20 cellular contexts compared by ENCODE assay signal in genomic region chr1:197321821-197322220, GRCh38. TPM values are rescaled to one million over a fixed set of nuclear protein-coding genes. Genes with fewer than 3 reads are reported as not detected.
A peak's percentile ranks its signal among the peaks of the same experiment; 100 is the strongest.
DNase-seq lines count a peak whose midpoint lies in the region; ATAC-seq and TF ChIP-seq lines count a peak whose summit lies in the region.
"Had no signal": no experiment of that assay in that cellular context is flagged by ENCODE, and none has a peak within 500 bp of the region (broad histone marks: within the 10 kb centered on the region; RNA-seq: fewer than 3 reads in every experiment).

No MANE protein-coding gene starts in this region.

- H3K4me1 Mint-ChIP-seq in osteocyte (ENCODE audit: unreplicated experiment), result peaks cover 15% of the 10 kb centered on the region
- no peaks in the 10 kb centered on the region for H3K4me1 Mint-ChIP-seq in glutamatergic neuron (ENCODE audit: low read depth, unreplicated experiment)

- intact Hi-C loops in PC-3 (cut with micrococcal nuclease), result no loop called here

- H3K4me3 Mint-ChIP-seq in osteocyte (ENCODE audit: unreplicated experiment) (no peak overlapping the region), glutamatergic neuron (ENCODE audit: unreplicated experiment) (no peak overlapping the region)
- H3K4me3 Mint-ChIP-seq: CD4-positive, alpha-beta T cell had no signal

- no peak for TF ChIP-seq CTCF in PC-3 (conservative IDR thresholded peaks at IDR 0.05; ENCODE audit: low read depth, low read length)
- no peak for TF ChIP-seq CTCF in osteocyte (IDR thresholded peaks at IDR 0.05)
- TF ChIP-seq CTCF in glutamatergic neuron (IDR thresholded peaks at IDR 0.05; ENCODE audit: partially characterized antibody, unreplicated experiment), result no peak

- DNase-seq in A172 (ENCODE audit: low spot score), result peak; percentile 27
- no peak for DNase-seq in PC-3
- DNase-seq in caudate nucleus (lab: John Stamatoyannopoulos, UW), result no peak
- no peak for DNase-seq in osteocyte (ENCODE audit: extremely low spot score, unreplicated experiment)
- DNase-seq in ureter (ENCODE audit: low spot score), result no peak
- no peak for DNase-seq in glutamatergic neuron
- DNase-seq: CD4-positive, alpha-beta T cell; COR-L47; DMS79; Karpas-422; NCI-H1694 treated with DMSO at 0.1 percent for 48 hours; NCI-H2081 treated with DMSO at 0.1 percent for 48 hours; NCI-H2171 treated with DMSO at 0.1 percent for 48 hours; NCI-H524 treated with DMSO at 0.1 percent for 48 hours; NCI-H82; Peyer's patch had no signal

- 0 out of 2 replicates have a peak overlapping the region, but pooled peaks have one; percentile 13 for H3K4me3 ChIP-seq in PC-3 (ENCODE audit: low read length)
- H3K4me3 ChIP-seq: BLaER1, Peyer's patch had no signal

- no peak overlapping the region for H2AFZ ChIP-seq in PC-3 (ENCODE audit: low read length)

- H3K36me3 Mint-ChIP-seq in osteocyte (ENCODE audit: unreplicated experiment), result no peaks in the 10 kb centered on the region
- no peaks in the 10 kb centered on the region for H3K36me3 Mint-ChIP-seq in glutamatergic neuron (ENCODE audit: unreplicated experiment)

- peaks cover 9% of the 10 kb centered on the region for H3K9me3 Mint-ChIP-seq in osteocyte (ENCODE audit: unreplicated experiment)
- H3K9me3 Mint-ChIP-seq in glutamatergic neuron (ENCODE audit: unreplicated experiment), result no peaks in the 10 kb centered on the region
- H3K9me3 Mint-ChIP-seq: CD4-positive, alpha-beta T cell had no signal

- no peaks in the 10 kb centered on the region for H3K79me2 ChIP-seq in PC-3 (ENCODE audit: low read length)

- H3K27ac ChIP-seq in PC-3 (ENCODE audit: low read length) (peak overlapping the region; percentile 94), caudate nucleus (ENCODE audit: low read depth, low read length) (peak overlapping the region; percentile 82)
- H3K27ac ChIP-seq: BLaER1, Peyer's patch had no signal

- CTCF ChIA-PET in PC-3 (lab: Charles Lee), result no interaction called here

- no peaks in the 10 kb centered on the region for H3K36me3 ChIP-seq in PC-3 (ENCODE audit: low read depth, low read length)
- H3K36me3 ChIP-seq: BLaER1, Peyer's patch had no signal

- BruUV-seq in PC-3 (replicated peaks; lab: Mats Ljungman, UMichigan), result no TSS peak

- peaks cover 14% of the 10 kb centered on the region for H3K4me1 ChIP-seq in PC-3 (ENCODE audit: insufficient read depth, low read length)
- H3K4me1 ChIP-seq: BLaER1, Peyer's patch had no signal

- no peaks in the 10 kb centered on the region for H3K9me2 ChIP-seq in PC-3 (replicated peaks; ENCODE audit: low read length)

- H3F3A ChIP-seq in PC-3 (ENCODE audit: low read length, unreplicated experiment), result no peaks in the 10 kb centered on the region

- H4K20me1 ChIP-seq in PC-3 (ENCODE audit: low read length), result no peaks in the 10 kb centered on the region
- H4K20me1 ChIP-seq: BLaER1 had no signal

- H3K27me3 ChIP-seq in PC-3 (ENCODE audit: low read length), result no peaks in the 10 kb centered on the region
- H3K27me3 ChIP-seq: BLaER1, Peyer's patch had no signal

- H3K9me3 ChIP-seq in PC-3 (ENCODE audit: low read length), result no peaks in the 10 kb centered on the region
- H3K9me3 ChIP-seq: BLaER1, Peyer's patch had no signal

- peak overlapping the region; percentile 55 for H3K9ac ChIP-seq in PC-3 (ENCODE audit: low read length)
- H3K9ac ChIP-seq: BLaER1 had no signal

- H3K4me2 ChIP-seq in PC-3 (ENCODE audit: low read length), result peak overlapping the region; percentile 68
- H3K4me2 ChIP-seq: BLaER1 had no signal

- POLR2A ChIA-PET in PC-3 (lab: Charles Lee; ENCODE audit: unreplicated experiment), result no interaction called here

- H3K27me3 Mint-ChIP-seq in osteocyte (ENCODE audit: unreplicated experiment), result no peaks in the 10 kb centered on the region
- no peaks in the 10 kb centered on the region for H3K27me3 Mint-ChIP-seq in glutamatergic neuron (ENCODE audit: unreplicated experiment)
- H3K27me3 Mint-ChIP-seq: CD4-positive, alpha-beta T cell had no signal

- no peak; the same call in 1 of the 2 replicates for ATAC-seq in PC-3
- no peak for ATAC-seq in HG02678 (IDR thresholded peaks at IDR 0.05; ENCODE audit: unreplicated experiment)
- ATAC-seq: HCT116 had no signal

- H3K27ac Mint-ChIP-seq in osteocyte (ENCODE audit: unreplicated experiment) (peak overlapping the region; percentile 87), glutamatergic neuron (ENCODE audit: unreplicated experiment) (no peak overlapping the region)
- H3K27ac Mint-ChIP-seq: CD4-positive, alpha-beta T cell had no signal

RNA-seq across cellular contexts. Expression of gene CRB1, which starts 53.8 kb away (rescaled TPM):
- total RNA-seq in A172 (2014; rRNA removed; shearing (Covaris generic)), result not detected in 2 replicates
- total RNA-seq in PC-3 (2014; rRNA removed), result 0.07 TPM in 1 of 2 replicates, not detected in the other
- not detected in 2 replicates for total RNA-seq in osteocyte
- total RNA-seq in ureter, result 0.18 TPM
- total RNA-seq in glutamatergic neuron (ENCODE audit: unreplicated experiment), result 7.3 TPM
- total RNA-seq: H1, Peyer's patch had no signal
